ENCODE assay signal across 18 cellular contexts in the genomic region with DNA sequence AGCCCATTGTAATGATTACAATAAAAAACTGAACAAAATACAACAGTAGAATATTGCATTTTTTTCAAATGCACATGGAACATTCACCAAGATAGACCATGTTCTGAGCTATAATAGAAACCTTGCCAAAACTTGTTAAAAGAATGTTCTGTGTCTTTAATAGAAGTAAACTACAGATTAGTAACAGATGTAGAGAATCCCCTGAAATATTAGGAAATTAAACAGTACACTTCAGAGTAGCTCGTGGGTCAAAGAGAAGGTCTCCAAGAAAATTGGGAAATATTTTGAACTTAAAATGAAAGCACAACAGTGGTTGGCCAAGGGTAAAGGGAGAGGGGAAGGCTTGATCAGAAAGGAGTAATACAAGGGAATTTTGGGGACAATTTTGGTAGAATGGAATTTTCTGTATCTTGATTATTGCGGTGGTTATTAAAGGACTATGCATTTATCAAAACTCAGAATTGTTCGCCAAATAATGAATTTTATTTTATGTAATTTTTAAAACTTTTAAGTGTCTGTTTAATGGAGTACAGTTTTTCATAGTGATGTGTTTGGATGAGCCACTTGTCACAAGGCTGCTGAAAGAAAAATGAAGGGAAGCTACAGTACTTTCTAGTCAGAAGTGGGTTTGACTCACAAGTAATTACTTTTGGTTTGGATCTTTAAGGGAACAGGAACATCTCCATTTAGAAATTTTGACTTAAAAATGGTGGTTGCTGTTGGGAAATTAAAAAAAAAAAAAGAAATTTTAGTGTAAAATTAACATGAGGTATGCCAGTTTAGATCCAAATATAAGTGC. TPM values are rescaled to one million over a fixed set of nuclear protein-coding genes. Genes with fewer than 3 reads are reported as not detected.
DNase-seq lines count a peak whose midpoint lies in the region; ATAC-seq and TF ChIP-seq lines count a peak whose summit lies in the region.
"Had no signal": no experiment of that assay in that cellular context is flagged by ENCODE, and none has a peak within 500 bp of the region (broad histone marks: within the 10 kb centered on the region; RNA-seq: fewer than 3 reads in every experiment).

No MANE protein-coding gene starts in this region.

- 87 to 93% methylated on average over 3 of the region's 3 CpGs for WGBS in body of pancreas, 2 donors
- 81% methylated on average over 3 of the region's 3 CpGs for WGBS in suprapubic skin

- DNase-seq in GM03348 (ENCODE audit: low spot score) (peak; percentile 66), body of pancreas (no peak), left ventricle myocardium inferior (no peak), suprapubic skin (ENCODE audit: low spot score in 2 of 2) (no peak), GDM1 (lab: John Stamatoyannopoulos, UW) (no peak), MG63 (no peak)
- DNase-seq: activated CD8-positive, alpha-beta memory T cell treated with anti-CD3 and anti-CD28 coated beads for 24 hours; Kasumi-1; NCI-H1436; sigmoid colon; T-helper 9 cell had no signal

- H3K4me3 ChIP-seq in body of pancreas (no peak overlapping the region), left ventricle myocardium inferior (no peak overlapping the region), suprapubic skin (no peak overlapping the region), MG63 (no peak overlapping the region)
- H3K4me3 ChIP-seq: BLaER1, sigmoid colon, thoracic aorta had no signal

- H3K27ac ChIP-seq in body of pancreas (no peak overlapping the region), left ventricle myocardium inferior (replicated peaks) (peak overlapping the region; percentile 14), suprapubic skin (peak overlapping the region; percentile 25)
- H3K27ac ChIP-seq: BLaER1, neutrophil, thoracic aorta had no signal

- no peak for TF ChIP-seq EP300 in suprapubic skin (IDR thresholded peaks at IDR 0.05)

- H3K4me1 ChIP-seq in body of pancreas, result no peaks in the 10 kb centered on the region
- H3K4me1 ChIP-seq in left ventricle myocardium inferior, result peaks cover 16% of the 10 kb centered on the region
- H3K4me1 ChIP-seq in suprapubic skin, result peaks cover 4% of the 10 kb centered on the region
- H3K4me1 ChIP-seq: BLaER1 had no signal

- H3K9me3 ChIP-seq in body of pancreas (no peaks in the 10 kb centered on the region), left ventricle myocardium inferior (replicated peaks) (no peaks in the 10 kb centered on the region), suprapubic skin (no peaks in the 10 kb centered on the region), MG63 (no peaks in the 10 kb centered on the region)
- H3K9me3 ChIP-seq: neutrophil, sigmoid colon, thoracic aorta had no signal

- no peaks in the 10 kb centered on the region for H3K36me3 ChIP-seq in body of pancreas (replicated peaks in 1 of 2; ENCODE audit: insufficient read depth in 1 of 2, low read depth in 2 of 2)
- no peaks in the 10 kb centered on the region for H3K36me3 ChIP-seq in left ventricle myocardium inferior
- H3K36me3 ChIP-seq in suprapubic skin, result no peaks in the 10 kb centered on the region
- H3K36me3 ChIP-seq in MG63, result no peaks in the 10 kb centered on the region
- H3K36me3 ChIP-seq: neutrophil, sigmoid colon, thoracic aorta had no signal

- H3K27me3 ChIP-seq in body of pancreas (no peaks in the 10 kb centered on the region), left ventricle myocardium inferior (ENCODE audit: low read depth) (no peaks in the 10 kb centered on the region), suprapubic skin (no peaks in the 10 kb centered on the region), MG63 (no peaks in the 10 kb centered on the region)
- H3K27me3 ChIP-seq: BLaER1, neutrophil, sigmoid colon had no signal

- ATAC-seq in body of pancreas, result peak; percentile 24
- no peak for ATAC-seq in HG03571 (IDR thresholded peaks at IDR 0.05; ENCODE audit: unreplicated experiment)
- ATAC-seq: activated naive CD4-positive, alpha-beta T cell treated with anti-CD3 and anti-CD28 coated beads, Interleukin-2, amount 50 U/mL, for 72 hours; Panc1; stimulated activated effector memory CD8-positive, alpha-beta T cell treated with anti-CD3 and anti-CD28 coated beads, Interleukin-12 subunit alpha, Interleukin-12 subunit beta, amount 100 ng/mL, for 72 hours had no signal

- intact Hi-C loops in body of pancreas (cut with DNase I) (no loop called here), left ventricle myocardium inferior (cut with micrococcal nuclease) (no loop called here)

- TF ChIP-seq CTCF in body of pancreas (IDR thresholded peaks at IDR 0.05) (no peak), left ventricle myocardium inferior (IDR thresholded peaks at IDR 0.05; ENCODE audit: borderline replicate concordance) (no peak), suprapubic skin (IDR thresholded peaks at IDR 0.05) (no peak)

- TF ChIP-seq POLR2A in body of pancreas (IDR thresholded peaks at IDR 0.05) (no peak), suprapubic skin (IDR thresholded peaks at IDR 0.05) (no peak)

RNA-seq across cellular contexts. Expression of a gene that starts 10.2 kb away (rescaled TPM):
- total RNA-seq in body of pancreas (1 to 10 TPM; 6.7 to 8.2 TPM), left ventricle myocardium inferior (3.3 TPM), suprapubic skin (10 to 100 TPM in 1 of 4 donors, 1 to 10 TPM in 3; 5.7 to 12.4 (median 7.2) TPM)
- total RNA-seq in MG63 (2014; rRNA removed; shearing (Covaris generic); ENCODE audit: low replicate concordance), result 8.6 and 10.6 TPM in 2 replicates

RNA-seq across cellular contexts. Expression of a gene that starts 11.9 kb away (rescaled TPM):
- total RNA-seq in body of pancreas (10 to 100 TPM in 1 of 2 donors, 1 to 10 TPM in 1; 9.6 to 22.7 TPM), left ventricle myocardium inferior (12.0 TPM), suprapubic skin (1 to 10 TPM; 4.7 to 8.0 (median 6.8) TPM)
- total RNA-seq in MG63 (2014; rRNA removed; shearing (Covaris generic); ENCODE audit: low replicate concordance), result 8.1 and 16.1 TPM in 2 replicates

RNA-seq across cellular contexts. Expression of a gene that starts 48.8 kb away (rescaled TPM):
- total RNA-seq in body of pancreas (10 to 100 TPM; 20.4 to 30.4 TPM), left ventricle myocardium inferior (13.4 TPM), suprapubic skin (10 to 100 TPM; 10.8 to 26.0 (median 15.0) TPM)
- total RNA-seq in MG63 (2014; rRNA removed; shearing (Covaris generic); ENCODE audit: low replicate concordance), result 29.0 and 35.7 TPM in 2 replicates

Comparison
In these comparisons a context has a peak if more than half of its experiments do, and no peak if none do; other contexts are left out.
1. H3K27ac ChIP-seq: peak in left ventricle myocardium inferior (single experiment) and suprapubic skin (single experiment); none in body of pancreas (0 of 4).